ENCODE assay signal across 20 cellular contexts in the genomic region with DNA sequence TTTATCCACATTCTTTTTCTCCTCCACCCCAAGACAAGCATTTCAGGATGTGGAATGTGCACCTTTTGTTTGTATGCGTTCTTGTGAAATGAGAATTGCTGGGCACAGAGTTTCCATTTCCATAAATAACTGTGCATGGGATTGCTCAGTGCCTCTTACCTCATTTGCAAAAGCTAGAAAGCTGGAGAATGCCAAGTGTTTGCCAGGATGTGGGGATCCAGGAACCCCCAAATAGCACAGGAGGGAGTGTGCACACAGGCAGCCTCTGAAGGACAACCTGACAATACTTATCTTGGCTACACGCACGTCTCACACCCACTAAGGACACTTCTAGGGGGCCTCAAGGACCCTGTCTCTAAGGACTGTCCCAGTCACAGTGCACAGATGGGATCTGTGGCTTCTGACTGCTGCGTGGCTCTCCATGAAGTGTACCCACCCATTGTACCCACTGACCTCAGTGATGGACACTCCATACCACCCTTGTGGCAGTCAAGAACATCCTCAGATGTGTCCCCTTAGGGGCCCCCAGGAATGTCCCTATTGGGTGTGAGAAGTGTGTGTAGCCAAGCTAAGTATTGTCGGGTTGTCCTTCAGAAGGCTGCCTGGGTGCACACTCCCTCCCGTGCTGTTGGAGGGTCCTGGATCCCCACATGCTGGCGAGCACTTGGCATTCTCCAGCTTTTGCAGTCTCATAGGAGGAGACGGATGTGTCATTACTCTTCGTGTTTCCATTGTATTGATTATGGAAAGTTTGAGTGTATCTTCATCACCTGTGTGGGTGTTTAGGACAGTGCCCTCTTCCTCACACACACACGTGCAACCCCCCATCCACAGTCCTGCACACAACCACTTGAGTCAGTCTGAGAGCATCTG. TPM values are rescaled to one million over a fixed set of nuclear protein-coding genes. Genes with fewer than 3 reads are reported as not detected.
A peak's percentile ranks its signal among the peaks of the same experiment; 100 is the strongest.
DNase-seq lines count a peak whose midpoint lies in the region; FAIRE-seq and TF ChIP-seq lines count a peak whose summit lies in the region.
"Had no signal": no experiment of that assay in that cellular context is flagged by ENCODE, and none has a peak within 500 bp of the region (broad histone marks: within the 10 kb centered on the region; RNA-seq: fewer than 3 reads in every experiment).

No MANE protein-coding gene starts in this region.

- no peak for TF ChIP-seq CTCF in GM10248 (IDR thresholded peaks at IDR 0.05; ENCODE audit: control extremely low read depth, extremely low read depth, low read depth, missing control alignments)

- FAIRE-seq in urothelium cell line (lab: Jason Lieb, UNC): no peak
- FAIRE-seq: GM12892, K562 had no signal

- peak; percentile 30 for DNase-seq in activated CD8-positive, alpha-beta memory T cell treated with anti-CD3 and anti-CD28 coated beads for 24 hours
- no peak for DNase-seq in activated CD8-positive, alpha-beta memory T cell treated with anti-CD3 and anti-CD28 coated beads, Interleukin-2, amount 50 U/mL, for 4 hours
- DNase-seq in islet precursor cell (peak; percentile 30), posterior vena cava (ENCODE audit: low spot score) (peak; percentile 16), urothelium cell line (ENCODE audit: low spot score) (no peak), NK-92 (lab: John Stamatoyannopoulos, UW; ENCODE audit: unreplicated experiment) (no peak), GM10248 (ENCODE audit: extremely low spot score) (no peak), NCI-H748 treated with DMSO at 0.1 percent for 48 hours (lab: John Stamatoyannopoulos, UW) (no peak)
- DNase-seq: C1 segment of cervical spinal cord, GF-D8, GM23248, HCEC 1CT, NCI-H1417, NCI-H187 treated with DMSO at 0.1 percent for 48 hours, NCI-H446 treated with DMSO at 0.1 percent for 48 hours, NCI-H82, PC-9 had no signal

- POLR2A ChIA-PET in GM10248 (lab: Yijun Ruan, JAX): no interaction called here

- intact Hi-C loops in posterior vena cava (cut with DNase I): no loop called here

- CTCF ChIA-PET in GM10248 (lab: Yijun Ruan, JAX): no interaction called here

RNA-seq across cellular contexts. Expression of a gene that starts 38.3 kb away (rescaled TPM):
- total RNA-seq in posterior vena cava: not detected
- total RNA-seq: A172, GM23248, K562 had no signal

Comparison
In these comparisons a context has a peak if more than half of its experiments do, and no peak if none do; other contexts are left out.
1. DNase-seq: peak in activated CD8-positive, alpha-beta memory T cell treated with anti-CD3 and anti-CD28 coated beads for 24 hours (single experiment), islet precursor cell (single experiment) and posterior vena cava (single experiment); none in activated CD8-positive, alpha-beta memory T cell treated with anti-CD3 and anti-CD28 coated beads, Interleukin-2, amount 50 U/mL, for 4 hours (single experiment), urothelium cell line (single experiment), NK-92 (single experiment), GM10248 (single experiment) and NCI-H748 treated with DMSO at 0.1 percent for 48 hours (single experiment).